ENCODE assay signal across 8 cellular contexts in genomic region chr10:63464402-63465292, GRCh38. TPM values are rescaled to one million over a fixed set of nuclear protein-coding genes. Genes with fewer than 3 reads are reported as not detected.
DNase-seq lines count a peak whose midpoint lies in the region; ATAC-seq, FAIRE-seq and TF ChIP-seq lines count a peak whose summit lies in the region.

No MANE protein-coding gene starts in this region.

- peak overlapping the region; percentile 80 for H3K4me2 ChIP-seq in IMR-90 (ENCODE audit: low read depth, low read length)

- H2BK120ac ChIP-seq in IMR-90 (ENCODE audit: low read depth, low read length), result 0 out of 2 replicates have a peak overlapping the region, but pooled peaks have one; percentile 85

- peak overlapping the region; percentile 82 for H2BK5ac ChIP-seq in IMR-90 (ENCODE audit: low read depth, low read length, poor library complexity, severe bottlenecking)

- no peak for TF ChIP-seq POLR2A in IMR-90 (IDR thresholded peaks at IDR 0.05; ENCODE audit: low read depth, low read length)

- POLR2A ChIA-PET in IMR-90 (lab: Charles Lee; ENCODE audit: unreplicated experiment), result no interaction called here
- POLR2A ChIA-PET in activated CD4-positive, alpha-beta memory T cell treated with anti-CD3 and anti-CD28 coated beads, Interleukin-2, amount 10 ng/mL, durations not matched to agents 7 days and 5 days (lab: Charles Lee), result interaction anchor here (0.6 to 1.7 kb wide), 4 partner anchors 10 to 196 kb away, joined by 3 to 9 read pairs (median 7); partner anchors contain the start of gene REEP3

- H3K27me3 ChIP-seq in IMR-90 (ENCODE audit: control insufficient read depth, insufficient read depth, low read length) (no peaks in the 10 kb centered on the region), foreskin keratinocyte (no peaks in the 10 kb centered on the region), pancreas (no peaks in the 10 kb centered on the region)

- H2BK20ac ChIP-seq in IMR-90 (ENCODE audit: low read depth, low read length), result no peak overlapping the region

- H3K4me1 ChIP-seq in IMR-90 (ENCODE audit: control insufficient read depth, insufficient read depth, low read length) (peaks cover 4% of the 10 kb centered on the region; the same call in 1 of the 2 replicates), foreskin keratinocyte (peaks cover 4% of the 10 kb centered on the region), pancreas (peaks cover 0 to 9% (median 5%) of the 10 kb centered on the region in 3 donors)

- H3K36me3 ChIP-seq in IMR-90 (ENCODE audit: control insufficient read depth, insufficient read depth, low read length) (no peaks in the 10 kb centered on the region; the same call in 1 of the 2 replicates), pancreas (no peaks in the 10 kb centered on the region)

- dilution Hi-C loops in IMR-90 (cut with HindIII; ENCODE audit: low sequenced_read_pairs, unreplicated experiment), result no loop called here

- no peak overlapping the region for H3K18ac ChIP-seq in IMR-90 (ENCODE audit: low read depth, low read length)

- H3K56ac ChIP-seq in IMR-90 (ENCODE audit: extremely low read depth, insufficient read depth, low read length), result peak overlapping the region; percentile 55; the same call in 1 of the 2 replicates

- H3K27me3 Mint-ChIP-seq in activated CD4-positive, alpha-beta memory T cell treated with anti-CD3 and anti-CD28 coated beads, Interleukin-2, amount 10 ng/mL, durations not matched to agents 7 days and 5 days, result peaks cover 4% of the 10 kb centered on the region

- H2AK5ac ChIP-seq in IMR-90 (ENCODE audit: low read depth, low read length), result peak overlapping the region; percentile 69; the same call in 1 of the 2 replicates

- peak overlapping the region; percentile 97; the same call in 1 of the 2 replicates for H3K23ac ChIP-seq in IMR-90 (ENCODE audit: low read depth, low read length)

- no peak overlapping the region for H3K27ac Mint-ChIP-seq in activated CD4-positive, alpha-beta memory T cell treated with anti-CD3 and anti-CD28 coated beads, Interleukin-2, amount 10 ng/mL, durations not matched to agents 7 days and 5 days

- H4K5ac ChIP-seq in IMR-90 (ENCODE audit: low read depth, low read length), result no peak overlapping the region

- H3K9ac ChIP-seq in IMR-90 (ENCODE audit: low read depth, low read length), result peak overlapping the region; percentile 77

- peaks cover 2% of the 10 kb centered on the region for H3K36me3 Mint-ChIP-seq in activated CD4-positive, alpha-beta memory T cell treated with anti-CD3 and anti-CD28 coated beads, Interleukin-2, amount 10 ng/mL, durations not matched to agents 7 days and 5 days (ENCODE audit: low read depth)

- H3K79me1 ChIP-seq in IMR-90 (ENCODE audit: low read depth in 1 of 2, low read length in 2 of 2), result peaks cover 12 to 59% of the 10 kb centered on the region in 2 experiments; a peak in 3 of 4 replicates

- H3K9me3 ChIP-seq in IMR-90 (ENCODE audit: control insufficient read depth, insufficient read depth, low read length) (no peaks in the 10 kb centered on the region), pancreas (no peaks in the 10 kb centered on the region)

- H3K4me3 Mint-ChIP-seq in activated CD4-positive, alpha-beta memory T cell treated with anti-CD3 and anti-CD28 coated beads, Interleukin-2, amount 10 ng/mL, durations not matched to agents 7 days and 5 days, result peak overlapping the region; percentile 89

- peak overlapping the region; percentile 59 for H3K4me3 ChIP-seq in GM12865 (ENCODE audit: low read depth, low read length)
- H3K4me3 ChIP-seq in IMR-90 (ENCODE audit: insufficient read depth, low read depth, low read length), result peak overlapping the region; percentile 90
- H3K4me3 ChIP-seq in pancreas, result peak overlapping the region; percentile 70 to 86 (median 75)

- peak overlapping the region; percentile 97 for H2AK9ac ChIP-seq in IMR-90 (replicated peaks; ENCODE audit: low read depth, low read length, poor library complexity)

- H2AFZ ChIP-seq in IMR-90 (replicated peaks; ENCODE audit: low read length, poor library complexity), result peak overlapping the region; percentile 99

- no peak overlapping the region for H4K8ac ChIP-seq in IMR-90 (ENCODE audit: low read depth in 2 of 2, low read length in 2 of 2)

- no peak overlapping the region for H2BK15ac ChIP-seq in IMR-90 (ENCODE audit: low read depth, low read length)

- H3K9me1 ChIP-seq in IMR-90 (ENCODE audit: insufficient read depth, low read length), result peaks cover 3% of the 10 kb centered on the region; the same call in 1 of the 2 replicates

- no peaks in the 10 kb centered on the region for H3K9me3 Mint-ChIP-seq in activated CD4-positive, alpha-beta memory T cell treated with anti-CD3 and anti-CD28 coated beads, Interleukin-2, amount 10 ng/mL, durations not matched to agents 7 days and 5 days

- no peak for FAIRE-seq in pancreas (lab: Jason Lieb, UNC)

- intact Hi-C loops in IMR-90 (cut with micrococcal nuclease), result loop anchor here (2.0 to 5.0 kb wide), 5 partner anchors 58 to 253 kb away; no protein-coding TSS in a partner anchor
- intact Hi-C loops in pancreas (cut with DNase I), result no loop called here

- peaks cover 17% of the 10 kb centered on the region for H3K4me1 Mint-ChIP-seq in activated CD4-positive, alpha-beta memory T cell treated with anti-CD3 and anti-CD28 coated beads, Interleukin-2, amount 10 ng/mL, durations not matched to agents 7 days and 5 days

- TF ChIP-seq CTCF in GM12865 (IDR thresholded peaks at IDR 0.05; ENCODE audit: insufficient read depth, low read depth, low read length, missing control alignments) (no peak), IMR-90 (conservative IDR thresholded peaks at IDR 0.05; ENCODE audit: low read depth, low read length) (no peak), foreskin keratinocyte (conservative IDR thresholded peaks at IDR 0.05) (no peak), pancreas (IDR thresholded peaks at IDR 0.05) (no peak)

- no peak overlapping the region for H4K91ac ChIP-seq in IMR-90 (ENCODE audit: insufficient read depth, low read depth, low read length)

- no peak overlapping the region; the same call in 1 of the 2 replicates for H3K4ac ChIP-seq in IMR-90 (ENCODE audit: low read depth, low read length)

- DNase-seq in GM12865 (ENCODE audit: low read depth) (no peak), IMR-90 (peak; percentile 26), foreskin keratinocyte (peak; percentile 30 to 46), pancreas (no peak)
- no peak for DNase-seq in activated CD4-positive, alpha-beta memory T cell treated with anti-CD3 and anti-CD28 coated beads, Interleukin-2, amount 10 ng/mL, durations not matched to agents 7 days and 5 days
- no peak for DNase-seq in stimulated activated CD4-positive, alpha-beta T cell treated with anti-CD3 and anti-CD28 coated beads, Interleukin-2, amount 100 ng/mL, for 48 hours
- no peak for DNase-seq in stimulated activated CD4-positive, alpha-beta T cell treated with anti-CD3 and anti-CD28 coated beads, Interleukin-2, amount 100 ng/mL, for 24 hours

- 0 out of 2 replicates have a peak, but pooled peaks have one; percentile 2 for TF ChIP-seq RAD21 in IMR-90 (IDR thresholded peaks at IDR 0.05; ENCODE audit: low read length)

- H3K14ac ChIP-seq in IMR-90 (replicated peaks; ENCODE audit: low read depth, low read length), result peak overlapping the region; percentile 52; the same call in 1 of the 2 replicates

- 6% methylated on average over 17 of the region's 35 CpGs; no CpG with 5 or more reads in 1 of the 2 experiments for WGBS in IMR-90 (ENCODE audit: extremely low coverage in 2 of 2, insufficient read length in 1 of 2), 2 experiments
- 4 to 5% methylated on average over 34 to 35 of the region's 35 CpGs for WGBS in pancreas, 2 donors

- ATAC-seq in GM21576 (IDR thresholded peaks at IDR 0.05; ENCODE audit: unreplicated experiment) (peak; percentile 56), IMR-90 (ENCODE audit: low read depth) (peak; percentile 70), foreskin keratinocyte (peak; percentile 64), pancreas (peak; percentile 45 to 74 (median 64))

- peak overlapping the region; percentile 90 for H3K27ac ChIP-seq in IMR-90 (ENCODE audit: insufficient read depth, low read length)
- no peak overlapping the region for H3K27ac ChIP-seq in foreskin keratinocyte
- H3K27ac ChIP-seq in pancreas, result peak overlapping the region; percentile 82 to 91 (median 88)

- in situ Hi-C loops in IMR-90 (cut with MboI; ENCODE audit: low sequenced_read_pairs), result loop anchor here (10.0 kb wide), 1 partner anchor 250 kb away; no protein-coding TSS in a partner anchor

- BruUV-seq in IMR-90 (replicated peaks; lab: Mats Ljungman, UMichigan), result no TSS peak

- H4K20me1 ChIP-seq in IMR-90 (ENCODE audit: insufficient read depth, low read length), result peaks cover 28% of the 10 kb centered on the region

- CTCF ChIA-PET in IMR-90 (lab: Yijun Ruan, JAX), result interaction anchor here (0.5 to 1.5 kb wide), 5 partner anchors 65 to 217 kb away, joined by 3 to 7 read pairs (median 6); no protein-coding TSS in a partner anchor
- CTCF ChIA-PET in activated CD4-positive, alpha-beta memory T cell treated with anti-CD3 and anti-CD28 coated beads, Interleukin-2, amount 10 ng/mL, durations not matched to agents 7 days and 5 days (lab: Charles Lee), result interaction anchor here (0.7 to 2.5 kb wide), 5 partner anchors 164 to 256 kb away, joined by 3 to 9 read pairs (median 5); no protein-coding TSS in a partner anchor

RNA-seq across cellular contexts. Expression of gene JMJD1C, which starts 1.1 kb away (rescaled TPM):
- total RNA-seq in IMR-90 (2012; rRNA removed), result 96.8 and 108 TPM in 2 replicates
- polyA plus RNA-seq in IMR-90 (2012; rRNA removed), result 10.6 and 15.6 TPM in 2 replicates
- polyA plus RNA-seq in IMR-90 (2012; cell fraction: cytosol; rRNA removed), result 2.0 and 2.7 TPM in 2 replicates
- 4.5 and 57.4 TPM in 2 replicates for polyA plus RNA-seq in IMR-90 (2012; cell fraction: nucleus; rRNA removed; ENCODE audit: low replicate concordance)
- total RNA-seq in activated CD4-positive, alpha-beta memory T cell treated with anti-CD3 and anti-CD28 coated beads, Interleukin-2, amount 10 ng/mL, durations not matched to agents 7 days and 5 days, result 10 to 100 TPM; 65.6 to 66.8 TPM
- total RNA-seq in foreskin keratinocyte, result 42.0 and 51.6 TPM in 2 replicates
- polyA plus RNA-seq in foreskin keratinocyte, result 11.4 and 12.0 TPM in 2 replicates
- total RNA-seq in pancreas, result 10 to 100 TPM; 26.5 to 56.9 (median 37.2) TPM
- 10 to 100 TPM; 25.6 to 39.9 TPM for polyA plus RNA-seq in pancreas

RNA-seq across cellular contexts. Expression of gene REEP3, which starts 56.6 kb away (rescaled TPM):
- total RNA-seq in IMR-90 (2012; rRNA removed), result 28.9 and 48.6 TPM in 2 replicates
- polyA plus RNA-seq in IMR-90 (2012; rRNA removed), result 9.2 and 11.7 TPM in 2 replicates
- 3.6 and 4.4 TPM in 2 replicates for polyA plus RNA-seq in IMR-90 (2012; cell fraction: cytosol; rRNA removed)
- 1.0 and 4.6 TPM in 2 replicates for polyA plus RNA-seq in IMR-90 (2012; cell fraction: nucleus; rRNA removed; ENCODE audit: low replicate concordance)
- total RNA-seq in activated CD4-positive, alpha-beta memory T cell treated with anti-CD3 and anti-CD28 coated beads, Interleukin-2, amount 10 ng/mL, durations not matched to agents 7 days and 5 days, result 10 to 100 TPM; 22.8 to 26.9 TPM
- total RNA-seq in foreskin keratinocyte, result 64.8 and 66.2 TPM in 2 replicates
- 20.7 and 22.9 TPM in 2 replicates for polyA plus RNA-seq in foreskin keratinocyte
- total RNA-seq in pancreas, result 10 to 100 TPM in 3 of 6 donors, 1 to 10 TPM in 3; 8.9 to 21.3 (median 11.4) TPM
- polyA plus RNA-seq in pancreas, result 1 to 10 TPM; 2.7 to 7.9 TPM

Comparison
In these comparisons a context has a peak if more than half of its experiments do, and no peak if none do; other contexts are left out.
1. DNase-seq: peak in IMR-90 (single experiment) and foreskin keratinocyte (2 of 2); none in GM12865 (single experiment), activated CD4-positive, alpha-beta memory T cell treated with anti-CD3 and anti-CD28 coated beads, Interleukin-2, amount 10 ng/mL, durations not matched to agents 7 days and 5 days (single experiment), pancreas (0 of 6), stimulated activated CD4-positive, alpha-beta T cell treated with anti-CD3 and anti-CD28 coated beads, Interleukin-2, amount 100 ng/mL, for 48 hours (0 of 2) and stimulated activated CD4-positive, alpha-beta T cell treated with anti-CD3 and anti-CD28 coated beads, Interleukin-2, amount 100 ng/mL, for 24 hours (0 of 2).
2. Peak in every context shown above with its lines, with median percentiles within 50 percentile points of each other: H3K4me3 ChIP-seq and ATAC-seq.